In the genomic region with DNA sequence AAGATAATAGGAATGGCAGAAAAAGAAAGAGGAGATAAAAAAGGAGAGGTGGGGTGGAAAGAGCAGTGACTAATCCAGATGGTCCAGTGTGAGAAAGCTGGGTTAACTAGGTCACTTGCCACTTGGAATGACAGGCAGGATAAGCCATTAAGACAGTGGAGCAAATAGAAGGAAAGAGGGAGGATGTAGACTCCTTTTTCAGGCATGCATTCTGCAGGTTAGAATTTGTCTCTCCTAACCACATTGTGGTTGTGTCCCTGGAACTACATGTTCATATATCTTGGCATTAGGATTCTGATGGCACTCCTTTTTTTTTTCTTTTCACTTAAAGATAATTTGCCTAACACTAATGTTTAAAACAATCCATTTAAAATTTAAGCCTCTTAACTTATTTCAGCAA, we compare ENCODE assay signal across 16 cellular contexts.
"Had no signal": no experiment of that assay in that cellular context is flagged by ENCODE, and none has a peak within 500 bp of the region (broad histone marks: within the 10 kb centered on the region; RNA-seq: fewer than 3 reads in every experiment).

No MANE protein-coding gene starts in this region.

- H3K9ac ChIP-seq: parathyroid adenoma had no signal

- H3K36me3 ChIP-seq: colonic mucosa, thyroid gland had no signal

- H3K9me3 ChIP-seq: colonic mucosa, thyroid gland had no signal

- DNase-seq: activated CD4-positive, alpha-beta memory T cell treated with anti-CD3 and anti-CD28 coated beads, Interleukin-2, amount 10 ng/mL, durations not matched to agents 7 days and 5 days; activated CD4-positive, alpha-beta T cell treated with anti-CD3 and anti-CD28 coated beads for 36 hours; activated naive CD4-positive, alpha-beta T cell treated with anti-CD3 and anti-CD28 coated beads, Interleukin-2, amount 10 ng/mL, durations not matched to agents 7 days and 5 days; activated T-cell treated with anti-CD3 and anti-CD28 coated beads, Interleukin-2, amount 50 U/mL, for 24 hours; colonic mucosa; foreskin fibroblast; glutamatergic neuron; hypothalamus; left ventricle myocardium superior; mesenchymal stem cell; naive thymus-derived CD8-positive, alpha-beta T cell; thyroid gland had no signal

- H3K4me3 ChIP-seq: colonic mucosa, thyroid gland had no signal

- FAIRE-seq: endometrium, urothelium cell line had no signal

- ATAC-seq: activated CD4-positive, alpha-beta T cell treated with anti-CD3 and anti-CD28 coated beads for 36 hours; left ventricle myocardium superior; naive thymus-derived CD8-positive, alpha-beta T cell; stimulated activated effector memory CD8-positive, alpha-beta T cell treated with anti-CD3 and anti-CD28 coated beads, Interleukin-12 subunit alpha, Interleukin-12 subunit beta, amount 100 ng/mL, for 72 hours had no signal

- H3K27me3 ChIP-seq: colonic mucosa, thyroid gland had no signal

- H3K27ac ChIP-seq: colonic mucosa, parathyroid adenoma, thyroid gland had no signal

- H2AFZ ChIP-seq: parathyroid adenoma had no signal

- H3K79me2 ChIP-seq: parathyroid adenoma had no signal

- H3K4me1 ChIP-seq: colonic mucosa, parathyroid adenoma, thyroid gland had no signal
